ENCODE assay signal across 15 cellular contexts in genomic region chr2:72581560-72582181, GRCh38.
DNase-seq lines count a peak whose midpoint lies in the region; ATAC-seq and TF ChIP-seq lines count a peak whose summit lies in the region.
"Had no signal": no experiment of that assay in that cellular context is flagged by ENCODE, and none has a peak within 500 bp of the region (broad histone marks: within the 10 kb centered on the region; RNA-seq: fewer than 3 reads in every experiment).

No MANE protein-coding gene starts in this region.

- TF ChIP-seq POLR2A in erythroblast (IDR thresholded peaks at IDR 0.05; ENCODE audit: low read length), result no peak

- DNase-seq in SK-MEL-5 (ENCODE audit: low read depth, low spot score), result peak; percentile 28
- DNase-seq in erythroblast (lab: John Stamatoyannopoulos, UW), result peak; percentile 3 to 11
- no peak for DNase-seq in central memory CD4-positive, alpha-beta T cell
- DNase-seq in amniotic stem cell (lab: John Stamatoyannopoulos, UW), result no peak
- no peak for DNase-seq in activated naive CD8-positive, alpha-beta T cell treated with anti-CD3 and anti-CD28 coated beads, Interleukin-2, amount 50 U/mL, for 24 hours
- DNase-seq in germinal center (ENCODE audit: low spot score), result no peak
- DNase-seq: activated B cell treated with CpG ODN at 0.5 μM for 24 hours; activated naive CD8-positive, alpha-beta T cell treated with anti-CD3 and anti-CD28 coated beads, Interleukin-2, amount 10 ng/mL, durations not matched to agents 7 days and 5 days; naive thymus-derived CD8-positive, alpha-beta T cell; NCI-H774; stimulated activated CD4-positive, alpha-beta T cell treated with anti-CD3 and anti-CD28 coated beads, Interleukin-4, amount 100 ng/mL, for 1 hour had no signal

- H3K36me3 Mint-ChIP-seq in activated naive CD8-positive, alpha-beta T cell treated with anti-CD3 and anti-CD28 coated beads, Interleukin-2, amount 50 U/mL, for 24 hours (ENCODE audit: low read depth), result no peaks in the 10 kb centered on the region
- H3K36me3 Mint-ChIP-seq: activated naive CD8-positive, alpha-beta T cell treated with anti-CD3 and anti-CD28 coated beads, Interleukin-2, amount 10 ng/mL, durations not matched to agents 7 days and 5 days had no signal

- H3K4me1 Mint-ChIP-seq in activated naive CD8-positive, alpha-beta T cell treated with anti-CD3 and anti-CD28 coated beads, Interleukin-2, amount 50 U/mL, for 24 hours, result no peaks in the 10 kb centered on the region
- H3K4me1 Mint-ChIP-seq: activated B cell treated with CpG ODN at 0.5 μM for 24 hours; activated naive CD8-positive, alpha-beta T cell treated with anti-CD3 and anti-CD28 coated beads, Interleukin-2, amount 10 ng/mL, durations not matched to agents 7 days and 5 days had no signal

- no peaks in the 10 kb centered on the region for H3K9me3 Mint-ChIP-seq in activated naive CD8-positive, alpha-beta T cell treated with anti-CD3 and anti-CD28 coated beads, Interleukin-2, amount 50 U/mL, for 24 hours
- H3K9me3 Mint-ChIP-seq: activated B cell treated with CpG ODN at 0.5 μM for 24 hours; activated naive CD8-positive, alpha-beta T cell treated with anti-CD3 and anti-CD28 coated beads, Interleukin-2, amount 10 ng/mL, durations not matched to agents 7 days and 5 days; IgD-negative memory B cell had no signal

- no peak overlapping the region for H3K27ac ChIP-seq in 22Rv1
- H3K27ac ChIP-seq: gastroesophageal sphincter had no signal

- no peak for ATAC-seq in activated naive CD8-positive, alpha-beta T cell treated with anti-CD3 and anti-CD28 coated beads, Interleukin-2, amount 50 U/mL, for 24 hours
- ATAC-seq: gastroesophageal sphincter; naive thymus-derived CD8-positive, alpha-beta T cell had no signal

- TF ChIP-seq CTCF in 22Rv1 (IDR thresholded peaks at IDR 0.05), result peak; percentile 21; the same call in 1 of the 2 replicates
- 0 out of 3 replicates have a peak, but pooled peaks have one; percentile 10 for TF ChIP-seq CTCF in GM12872 (IDR thresholded peaks at IDR 0.05; ENCODE audit: insufficient read depth, low read depth, low read length)

- no peaks in the 10 kb centered on the region for H3K27me3 Mint-ChIP-seq in activated naive CD8-positive, alpha-beta T cell treated with anti-CD3 and anti-CD28 coated beads, Interleukin-2, amount 50 U/mL, for 24 hours
- H3K27me3 Mint-ChIP-seq: activated B cell treated with CpG ODN at 0.5 μM for 24 hours; activated naive CD8-positive, alpha-beta T cell treated with anti-CD3 and anti-CD28 coated beads, Interleukin-2, amount 10 ng/mL, durations not matched to agents 7 days and 5 days; IgD-negative memory B cell; naive thymus-derived CD8-positive, alpha-beta T cell had no signal

- H3K4me3 Mint-ChIP-seq in activated naive CD8-positive, alpha-beta T cell treated with anti-CD3 and anti-CD28 coated beads, Interleukin-2, amount 50 U/mL, for 24 hours, result no peak overlapping the region
- H3K4me3 Mint-ChIP-seq: activated B cell treated with CpG ODN at 0.5 μM for 24 hours; activated naive CD8-positive, alpha-beta T cell treated with anti-CD3 and anti-CD28 coated beads, Interleukin-2, amount 10 ng/mL, durations not matched to agents 7 days and 5 days; IgD-negative memory B cell; naive thymus-derived CD8-positive, alpha-beta T cell had no signal

- no peak overlapping the region for H3K27ac Mint-ChIP-seq in activated naive CD8-positive, alpha-beta T cell treated with anti-CD3 and anti-CD28 coated beads, Interleukin-2, amount 50 U/mL, for 24 hours
- H3K27ac Mint-ChIP-seq: activated B cell treated with CpG ODN at 0.5 μM for 24 hours; activated naive CD8-positive, alpha-beta T cell treated with anti-CD3 and anti-CD28 coated beads, Interleukin-2, amount 10 ng/mL, durations not matched to agents 7 days and 5 days had no signal

- in situ Hi-C loops in SK-MEL-5 (cut with HindIII; ENCODE audit: low pct_unique_long_range_greater_than_20kb, low sequenced_read_pairs), result no loop called here

Comparison
In these comparisons a context has a peak if more than half of its experiments do, and no peak if none do; other contexts are left out.
1. DNase-seq: peak in SK-MEL-5 (single experiment) and erythroblast (2 of 2); none in central memory CD4-positive, alpha-beta T cell (single experiment), amniotic stem cell (single experiment), activated naive CD8-positive, alpha-beta T cell treated with anti-CD3 and anti-CD28 coated beads, Interleukin-2, amount 50 U/mL, for 24 hours (single experiment) and germinal center (single experiment).